In the genomic region with DNA sequence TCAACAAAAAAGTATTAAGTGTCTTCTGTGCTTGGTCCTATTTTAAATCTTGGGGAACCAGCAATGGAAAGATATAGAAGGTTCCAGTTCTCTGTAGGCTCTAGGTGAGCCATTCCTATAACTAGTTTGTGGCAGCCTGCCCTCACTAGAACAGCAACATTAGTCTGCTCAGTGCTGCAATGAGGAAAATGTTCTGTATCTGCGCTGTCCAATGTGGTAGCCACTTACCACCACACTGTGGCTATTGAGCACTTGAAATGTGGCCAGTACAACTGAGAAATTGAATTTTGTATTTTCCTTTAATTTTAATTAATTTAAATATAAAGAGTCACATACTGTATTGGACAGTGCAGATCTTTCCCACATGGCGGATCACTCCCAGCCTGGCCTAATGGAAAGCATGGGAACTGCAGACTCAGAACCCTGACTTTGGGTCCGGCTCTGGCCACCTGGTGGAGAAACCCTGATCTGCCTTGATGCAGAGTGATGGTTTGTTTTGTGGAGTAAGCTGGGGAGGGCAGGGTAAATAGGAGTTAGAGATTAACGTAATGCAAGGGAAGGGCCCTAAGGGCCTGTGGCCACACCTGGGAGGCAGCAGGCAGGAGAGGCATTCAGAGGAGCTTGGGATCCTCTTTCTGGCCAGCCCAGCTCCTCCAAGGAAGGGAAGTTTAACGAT, we compare ENCODE assay signal across 10 cellular contexts.
DNase-seq lines count a peak whose midpoint lies in the region; TF ChIP-seq lines count a peak whose summit lies in the region.
"Had no signal": no experiment of that assay in that cellular context is flagged by ENCODE, and none has a peak within 500 bp of the region (broad histone marks: within the 10 kb centered on the region; RNA-seq: fewer than 3 reads in every experiment).

No MANE protein-coding gene starts in this region.

- intact Hi-C loops in colonic mucosa (cut with DNase I) = no loop called here

- H3K27me3 ChIP-seq in colonic mucosa (no peaks in the 10 kb centered on the region), osteoblast (ENCODE audit: insufficient read depth, low read length) (no peaks in the 10 kb centered on the region)

- no peaks in the 10 kb centered on the region for H3K79me2 ChIP-seq in osteoblast (ENCODE audit: insufficient read depth, low read length)

- DNase-seq in NAMALWA (ENCODE audit: low spot score) = peak; percentile 28
- peak; percentile 70 for DNase-seq in colonic mucosa
- no peak for DNase-seq in osteoblast (ENCODE audit: insufficient read length, low spot score, missing footprints)
- no peak for DNase-seq in KG1 (lab: John Stamatoyannopoulos, UW)
- DNase-seq in NCI-H748 (lab: John Stamatoyannopoulos, UW; ENCODE audit: unreplicated experiment) = no peak
- DNase-seq in activated CD8-positive, alpha-beta memory T cell treated with anti-CD3 and anti-CD28 coated beads, Interleukin-2, amount 50 U/mL, for 4 hours = no peak
- DNase-seq: activated naive CD4-positive, alpha-beta T cell treated with anti-CD3 and anti-CD28 coated beads, Interleukin-2, amount 10 ng/mL, durations not matched to agents 7 days and 5 days; left ventricle myocardium superior; NCI-H345 had no signal

- H3K4me2 ChIP-seq in osteoblast (ENCODE audit: insufficient read depth, low read length) = no peak overlapping the region

- no peak overlapping the region for H3K9ac ChIP-seq in colonic mucosa (ENCODE audit: low read depth in 2 of 2, low read length in 2 of 2)

- H3K36me3 ChIP-seq in colonic mucosa = no peaks in the 10 kb centered on the region
- H3K36me3 ChIP-seq in osteoblast (ENCODE audit: insufficient read depth, low read length) = no peaks in the 10 kb centered on the region

- no peak overlapping the region for H3K4me3 ChIP-seq in colonic mucosa
- no peak overlapping the region for H3K4me3 ChIP-seq in osteoblast (ENCODE audit: insufficient read depth, low read length)

- H3K9me3 ChIP-seq in colonic mucosa = no peaks in the 10 kb centered on the region
- no peaks in the 10 kb centered on the region for H3K9me3 ChIP-seq in osteoblast (ENCODE audit: low read depth, low read length)

- TF ChIP-seq CTCF in GM12874 (IDR thresholded peaks at IDR 0.05; ENCODE audit: insufficient read depth, low read depth, low read length) (peak; percentile 46; the same call in 1 of the 2 replicates), colonic mucosa (IDR thresholded peaks at IDR 0.05) (peak; percentile 61), osteoblast (IDR thresholded peaks at IDR 0.05; ENCODE audit: extremely low read depth, low read depth, low read length) (peak; percentile 57)

- no peak overlapping the region for H2AFZ ChIP-seq in osteoblast (ENCODE audit: low read length)

- H3K27ac ChIP-seq in colonic mucosa (peak overlapping the region; percentile 19), osteoblast (ENCODE audit: low read depth, low read length) (no peak overlapping the region)

- H3K4me1 ChIP-seq in colonic mucosa (peaks cover 7% of the 10 kb centered on the region), osteoblast (ENCODE audit: insufficient read depth, low read length) (peaks cover 21% of the 10 kb centered on the region)

- H4K20me1 ChIP-seq in osteoblast (ENCODE audit: insufficient read depth, low read length) = peaks cover 2% of the 10 kb centered on the region

Comparison
In these comparisons a context has a peak if more than half of its experiments do, and no peak if none do; other contexts are left out.
1. DNase-seq: peak in NAMALWA (single experiment) and colonic mucosa (single experiment); none in osteoblast (single experiment), KG1 (single experiment), NCI-H748 (single experiment) and activated CD8-positive, alpha-beta memory T cell treated with anti-CD3 and anti-CD28 coated beads, Interleukin-2, amount 50 U/mL, for 4 hours (single experiment).
2. Peak in every context shown above with its lines, with median percentiles within 50 percentile points of each other: CTCF ChIP-seq.